15 cellular contexts compared by ENCODE assay signal in the genomic region with DNA sequence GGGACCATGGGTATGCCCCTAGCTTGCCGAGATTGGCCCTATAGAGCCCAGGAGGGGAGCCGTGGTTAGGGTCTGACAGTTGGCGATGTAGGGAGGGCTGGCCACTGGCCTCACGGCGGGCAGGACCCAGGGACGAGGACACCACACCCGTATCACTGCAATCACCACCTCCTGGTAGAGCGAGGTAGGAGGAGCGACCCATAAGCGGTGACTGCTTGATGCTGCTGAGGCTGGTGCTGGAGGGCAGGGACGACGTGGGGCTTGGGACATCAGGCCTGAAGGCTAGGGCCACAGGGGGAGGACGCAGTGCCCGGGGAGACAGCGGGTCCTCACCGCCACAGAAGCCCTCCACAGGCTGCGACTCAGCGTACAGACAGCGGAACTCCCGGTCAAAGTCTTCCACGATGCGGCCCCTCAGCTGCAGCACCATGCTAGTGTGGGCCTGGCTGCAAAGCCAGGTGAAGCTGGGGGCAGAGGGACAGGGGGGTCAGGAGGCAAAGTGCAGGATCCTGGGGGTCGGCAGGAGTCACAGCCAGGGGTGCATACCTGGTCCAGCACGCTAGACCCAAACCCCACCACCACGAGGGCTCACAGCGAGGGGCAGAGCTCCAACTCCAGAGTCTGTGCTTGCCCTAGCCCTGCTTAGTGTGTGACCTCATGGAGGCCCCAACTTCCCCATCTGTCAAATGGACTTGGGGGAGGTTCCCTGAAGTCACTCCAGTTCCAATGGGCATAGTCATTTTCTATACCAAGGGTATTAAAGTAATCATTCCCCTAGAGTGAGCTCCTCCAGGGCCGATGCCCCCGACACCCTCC. TPM values are rescaled to one million over a fixed set of nuclear protein-coding genes. Genes with fewer than 3 reads are reported as not detected.
DNase-seq lines count a peak whose midpoint lies in the region; ATAC-seq and TF ChIP-seq lines count a peak whose summit lies in the region.
"Had no signal": no experiment of that assay in that cellular context is flagged by ENCODE, and none has a peak within 500 bp of the region (broad histone marks: within the 10 kb centered on the region; RNA-seq: fewer than 3 reads in every experiment).

No MANE protein-coding gene starts in this region.

- peaks cover 17% of the 10 kb centered on the region for H3K79me2 ChIP-seq in neural progenitor cell (ENCODE audit: low read depth)

- intact Hi-C loops in left ventricle myocardium superior (cut with micrococcal nuclease) = no loop called here
- intact Hi-C loops in Right ventricle myocardium superior (cut with DNase I) = no loop called here

- H3K27me3 Mint-ChIP-seq in IgD-negative memory B cell (peaks cover 1% of the 10 kb centered on the region), neural crest cell (ENCODE audit: low read depth) (no peaks in the 10 kb centered on the region), neural progenitor cell (ENCODE audit: insufficient read depth, low read depth) (peaks cover 11% of the 10 kb centered on the region)
- H3K27me3 Mint-ChIP-seq: CD4-positive, alpha-beta T cell had no signal

- H3K9ac ChIP-seq in neural progenitor cell = no peak overlapping the region
- H3K9ac ChIP-seq: BLaER1 treated with 17β-estradiol and CSF1 and Interleukin-3, amounts not matched to agents 10 nM and 100 nM had no signal

- no peaks in the 10 kb centered on the region for H3F3A ChIP-seq in neural progenitor cell (ENCODE audit: low read depth)

- TF ChIP-seq CTCF in neural crest cell (conservative IDR thresholded peaks at IDR 0.05) (no peak), neural progenitor cell (IDR thresholded peaks at IDR 0.05) (no peak)

- H3K4me1 Mint-ChIP-seq in IgD-negative memory B cell (peaks cover 14 to 21% (median 20%) of the 10 kb centered on the region in 3 donors), neural crest cell (peaks cover 24% of the 10 kb centered on the region), neural progenitor cell (peaks cover 22% of the 10 kb centered on the region)

- H3K9me3 Mint-ChIP-seq in IgD-negative memory B cell (no peaks in the 10 kb centered on the region), neural crest cell (no peaks in the 10 kb centered on the region), neural progenitor cell (no peaks in the 10 kb centered on the region)
- H3K9me3 Mint-ChIP-seq: CD4-positive, alpha-beta T cell had no signal

- ATAC-seq in left ventricle myocardium superior = no peak
- no peak for ATAC-seq in Right ventricle myocardium superior (ENCODE audit: poor library complexity)
- ATAC-seq in HG03039 (IDR thresholded peaks at IDR 0.05; ENCODE audit: unreplicated experiment) = no peak
- ATAC-seq: GM12878 had no signal

- H3K27ac Mint-ChIP-seq in IgD-negative memory B cell (peak overlapping the region in 2 of 3 donors; percentile 27 to 35), neural crest cell (ENCODE audit: unreplicated experiment) (no peak overlapping the region), neural progenitor cell (no peak overlapping the region)
- H3K27ac Mint-ChIP-seq: CD4-positive, alpha-beta T cell had no signal

- no peak overlapping the region for H2AFZ ChIP-seq in neural progenitor cell (replicated peaks)

- H3K4me3 Mint-ChIP-seq in IgD-negative memory B cell = no peak overlapping the region
- H3K4me3 Mint-ChIP-seq in neural crest cell = peak overlapping the region; percentile 34
- no peak overlapping the region for H3K4me3 Mint-ChIP-seq in neural progenitor cell
- H3K4me3 Mint-ChIP-seq: CD4-positive, alpha-beta T cell had no signal

- H4K20me1 ChIP-seq in neural progenitor cell (ENCODE audit: low read depth) = peaks cover 12% of the 10 kb centered on the region

- no peak overlapping the region for H3K4me3 ChIP-seq in neural progenitor cell
- H3K4me3 ChIP-seq: BLaER1 treated with 17β-estradiol and CSF1 and Interleukin-3, amounts not matched to agents 10 nM and 100 nM; GM12878 had no signal

- no peak overlapping the region for H3K27ac ChIP-seq in neural progenitor cell
- H3K27ac ChIP-seq: BLaER1 treated with 17β-estradiol and CSF1 and Interleukin-3, amounts not matched to agents 10 nM and 100 nM had no signal

- peaks cover 2% of the 10 kb centered on the region for H3K36me3 Mint-ChIP-seq in IgD-negative memory B cell
- no peaks in the 10 kb centered on the region for H3K36me3 Mint-ChIP-seq in neural crest cell (ENCODE audit: low read depth)
- no peaks in the 10 kb centered on the region for H3K36me3 Mint-ChIP-seq in neural progenitor cell

- no peak overlapping the region for H3K4me2 ChIP-seq in neural progenitor cell
- H3K4me2 ChIP-seq: BLaER1 treated with 17β-estradiol and CSF1 and Interleukin-3, amounts not matched to agents 10 nM and 100 nM had no signal

- H3K9me3 ChIP-seq in neural progenitor cell (ENCODE audit: low read depth) = no peaks in the 10 kb centered on the region
- H3K9me3 ChIP-seq: BLaER1 treated with 17β-estradiol and CSF1 and Interleukin-3, amounts not matched to agents 10 nM and 100 nM had no signal

- H3K36me3 ChIP-seq in neural progenitor cell = no peaks in the 10 kb centered on the region

- DNase-seq in left ventricle myocardium superior (peak; percentile 22), Right ventricle myocardium superior (no peak), neural crest cell (ENCODE audit: low read depth, low spot score) (no peak), AG08396 (ENCODE audit: low spot score) (no peak), neural progenitor cell (ENCODE audit: low spot score) (no peak)
- DNase-seq: 8988T; CD4-positive, alpha-beta T cell; DMS79; KBM-7 had no signal

- H3K4me1 ChIP-seq in neural progenitor cell = peaks cover 6% of the 10 kb centered on the region

- no peaks in the 10 kb centered on the region for H3K27me3 ChIP-seq in neural progenitor cell
- H3K27me3 ChIP-seq: BLaER1 treated with 17β-estradiol and CSF1 and Interleukin-3, amounts not matched to agents 10 nM and 100 nM had no signal

RNA-seq across cellular contexts. Expression of gene EIF6, which starts 3.1 kb away (rescaled TPM):
- total RNA-seq in left ventricle myocardium superior = 34.6 TPM
- 30.3 TPM for total RNA-seq in Right ventricle myocardium superior
- polyA plus RNA-seq in IgD-negative memory B cell = 204 TPM
- 112 and 116 TPM in 2 replicates for total RNA-seq in neural crest cell
- total RNA-seq in neural progenitor cell (ENCODE audit: low replicate concordance) = 47.5 and 71.4 TPM in 2 replicates

RNA-seq across cellular contexts. Expression of gene FAM83C, which starts 4.5 kb away (rescaled TPM):
- total RNA-seq in left ventricle myocardium superior = not detected
- total RNA-seq in Right ventricle myocardium superior = not detected
- not detected for polyA plus RNA-seq in IgD-negative memory B cell
- total RNA-seq in neural crest cell = not detected in 2 replicates
- not detected in 2 replicates for total RNA-seq in neural progenitor cell (ENCODE audit: low replicate concordance)
- total RNA-seq: CD4-positive, alpha-beta T cell; G401; GM12878; HT1080 had no signal
- polyA plus RNA-seq: GM12878 had no signal

RNA-seq across cellular contexts. Expression of gene MMP24OS, which starts 9.8 kb away (rescaled TPM):
- total RNA-seq in left ventricle myocardium superior = 48.4 TPM
- 42.4 TPM for total RNA-seq in Right ventricle myocardium superior
- polyA plus RNA-seq in IgD-negative memory B cell = 14.0 TPM
- total RNA-seq in neural crest cell = 34.0 and 37.8 TPM in 2 replicates
- 2.9 and 12.0 TPM in 2 replicates for total RNA-seq in neural progenitor cell (ENCODE audit: low replicate concordance)

Comparison
In these comparisons a context has a peak if more than half of its experiments do, and no peak if none do; other contexts are left out.
1. H3K27ac Mint-ChIP-seq: peak in IgD-negative memory B cell (2 of 3); none in neural crest cell (single experiment) and neural progenitor cell (single experiment).